23 cellular contexts compared by ENCODE assay signal in genomic region chr1:28308750-28309149, GRCh38.
"Had no signal": no experiment of that assay in that cellular context is flagged by ENCODE, and none has a peak within 500 bp of the region (broad histone marks: within the 10 kb centered on the region; RNA-seq: fewer than 3 reads in every experiment).

No MANE protein-coding gene starts in this region.

- H3K36me3 ChIP-seq: MG63, SJSA1 had no signal

- H3K27me3 ChIP-seq: MG63, SJSA1 had no signal

- DNase-seq: IMR-90, Karpas-422, KG1, MG63, NCI-H1092 treated with DMSO at 0.1 percent for 48 hours, NCI-H1436, NCI-H187, NCI-H2029, NCI-H2081 treated with DMSO at 0.1 percent for 48 hours, NCI-H2171, NCI-H226, NCI-H446, NCI-H510A, NCI-H524 treated with DMSO at 0.1 percent for 48 hours, NCI-H69, NCI-H774, Right ventricle myocardium superior, RPMI8226, SIG-M5, T-helper 1 cell had no signal

- H3K4me3 ChIP-seq: MG63, SJSA1, SK-N-MC had no signal

- H3K9me3 ChIP-seq: MG63, SJSA1 had no signal

- ATAC-seq: HepG2 had no signal

- H3K27ac ChIP-seq: SJSA1, SK-N-MC had no signal
